1 cellular context compared by ENCODE assay signal in genomic region chr11:85627998-85628770, GRCh38.
TF ChIP-seq lines count a peak whose summit lies in the region.

TMEM126B (plus strand) TSS chr11:85628593; CDS start chr11:85628608, 15 bp downstream.

TF ChIP-seq in GM12878, 131 proteins besides CTCF, POLR2A, EP300 and RAD21 (continued from another document and continues in another):
- 0 out of 2 replicates have a peak, but pooled peaks have one; percentile 8 for TF ChIP-seq EED (IDR thresholded peaks at IDR 0.05; ENCODE audit: low read depth)
- TF ChIP-seq BCL3 (IDR thresholded peaks at IDR 0.05; ENCODE audit: borderline replicate concordance, insufficient read depth, low read depth, low read length, poor library complexity, severe bottlenecking), result no peak
- peak; percentile 82 for TF ChIP-seq TAF1 (IDR thresholded peaks at IDR 0.05; ENCODE audit: borderline replicate concordance, low read depth, low read length)
- TF ChIP-seq NR2C2 (IDR thresholded peaks at IDR 0.05; ENCODE audit: borderline replicate concordance, control insufficient read depth, insufficient read length, low read depth), result no peak
- TF ChIP-seq ELK1 (IDR thresholded peaks at IDR 0.05; ENCODE audit: low read depth, low read length), result no peak
- no peak for TF ChIP-seq TCF7 (IDR thresholded peaks at IDR 0.05; ENCODE audit: borderline replicate concordance)
- TF ChIP-seq SMARCA5 (IDR thresholded peaks at IDR 0.05), result no peak
- peak; percentile 39 for TF ChIP-seq PBX3 (IDR thresholded peaks at IDR 0.05; ENCODE audit: insufficient replicate concordance, low read depth, low read length)
- TF ChIP-seq POLR2AphosphoS2 (IDR thresholded peaks at IDR 0.05; ENCODE audit: low read depth, low read length), result peak; percentile 77
- no peak for TF ChIP-seq MTA3 (IDR thresholded peaks at IDR 0.05; ENCODE audit: borderline replicate concordance, low read length)
- no peak for TF ChIP-seq FOXM1 (IDR thresholded peaks at IDR 0.05; ENCODE audit: low read depth, low read length)
- 0 out of 2 replicates have a peak, but pooled peaks have one; percentile 49 for TF ChIP-seq CHD2 (IDR thresholded peaks at IDR 0.05; ENCODE audit: borderline replicate concordance, low read depth, low read length)
- no peak for TF ChIP-seq BRCA1 (IDR thresholded peaks at IDR 0.05; ENCODE audit: low read depth, low read length)
- TF ChIP-seq USF2 (IDR thresholded peaks at IDR 0.05; ENCODE audit: borderline replicate concordance, low read depth, low read length), result peak; percentile 81
- TF ChIP-seq CEBPB (IDR thresholded peaks at IDR 0.05; ENCODE audit: borderline replicate concordance in 1 of 2, low read depth in 2 of 2, low read length in 2 of 2), result no peak
- TF ChIP-seq ATF3 (IDR thresholded peaks at IDR 0.05; ENCODE audit: borderline replicate concordance, extremely low read depth, low read depth, low read length), result peak; percentile 71; the same call in 1 of the 2 replicates
- TF ChIP-seq ATF7 (IDR thresholded peaks at IDR 0.05; ENCODE audit: low read depth), result no peak
- TF ChIP-seq SMC3 (IDR thresholded peaks at IDR 0.05; ENCODE audit: borderline replicate concordance, low read length), result no peak
- no peak for TF ChIP-seq ATF2 (IDR thresholded peaks at IDR 0.05; ENCODE audit: low read length)
- peak in 1 of 2 experiments; percentile 55; a peak in 2 of 3 replicates for TF ChIP-seq EGR1 (IDR thresholded peaks at IDR 0.05; ENCODE audit: borderline replicate concordance in 1 of 2, low read depth in 2 of 2, low read length in 2 of 2)
- no peak for TF ChIP-seq ZNF592 (IDR thresholded peaks at IDR 0.05)
- TF ChIP-seq ZBTB11 (CRISPR knock-in tag; IDR thresholded peaks at IDR 0.05), result no peak
- no peak for TF ChIP-seq STAT3 (IDR thresholded peaks at IDR 0.05; ENCODE audit: low read depth, low read length)
- TF ChIP-seq DPF2 (IDR thresholded peaks at IDR 0.05), result no peak
- no peak for TF ChIP-seq NFYA (IDR thresholded peaks at IDR 0.05; ENCODE audit: borderline replicate concordance, low read depth, low read length)
- TF ChIP-seq MEF2A (IDR thresholded peaks at IDR 0.05; ENCODE audit: insufficient read depth, low read depth, low read length), result 0 out of 2 replicates have a peak, but pooled peaks have one; percentile 4
- peak; percentile 34 to 69; a peak in 2 of 4 replicates for TF ChIP-seq BHLHE40 (IDR thresholded peaks at IDR 0.05; ENCODE audit: borderline replicate concordance in 1 of 2, low read depth in 2 of 2, low read length in 1 of 2)
- TF ChIP-seq NFXL1 (IDR thresholded peaks at IDR 0.05; ENCODE audit: borderline replicate concordance), result no peak
- peak; percentile 34; the same call in 1 of the 2 replicates for TF ChIP-seq ASH2L (IDR thresholded peaks at IDR 0.05; ENCODE audit: borderline replicate concordance, low read depth)
- no peak for TF ChIP-seq STAT1 (conservative IDR thresholded peaks at IDR 0.05)
- no peak for TF ChIP-seq CEBPZ (IDR thresholded peaks at IDR 0.05; ENCODE audit: low read depth, low read length)
- peak; percentile 76; the same call in 1 of the 2 replicates for TF ChIP-seq HDAC2 (IDR thresholded peaks at IDR 0.05)
- no peak for TF ChIP-seq ZNF274 (IDR thresholded peaks at IDR 0.05; ENCODE audit: insufficient read depth, insufficient read length)
- no peak for TF ChIP-seq PAX8 (IDR thresholded peaks at IDR 0.05)
- no peak for TF ChIP-seq RCOR1 (conservative IDR thresholded peaks at IDR 0.05; ENCODE audit: low read depth, low read length)
- TF ChIP-seq MLLT1 (IDR thresholded peaks at IDR 0.05), result peak; percentile 56; the same call in 1 of the 2 replicates
- TF ChIP-seq IRF5 (IDR thresholded peaks at IDR 0.05; ENCODE audit: borderline replicate concordance), result no peak
